1 cellular context compared by ENCODE assay signal in genomic region chrX:53435997-53436396, GRCh38.
TF ChIP-seq lines count a peak whose summit lies in the region.

No MANE protein-coding gene starts in this region.

TF ChIP-seq in HCT116, 20 proteins besides CTCF, POLR2A, EP300 and RAD21 (continued from another document):
- TF ChIP-seq REST (IDR thresholded peaks at IDR 0.05; ENCODE audit: low read depth) (no peak), FOSL1 (IDR thresholded peaks at IDR 0.05; ENCODE audit: low read depth) (no peak), ZNF274 (IDR thresholded peaks at IDR 0.05; ENCODE audit: low read depth, low read length) (no peak), EGR1 (IDR thresholded peaks at IDR 0.05; ENCODE audit: low read depth) (no peak), SP1 (IDR thresholded peaks at IDR 0.05; ENCODE audit: low read depth) (no peak), TCF7L2 (IDR thresholded peaks at IDR 0.05; ENCODE audit: borderline replicate concordance, extremely low read depth, insufficient read depth, insufficient read length) (no peak), POLR2AphosphoS5 (IDR thresholded peaks at IDR 0.05; ENCODE audit: low read depth, low read length) (no peak)
